ENCODE assay signal across 2 cellular contexts in genomic region chr5:27242258-27242626, GRCh38.
TF ChIP-seq lines count a peak whose summit lies in the region.

No MANE protein-coding gene starts in this region.

TF ChIP-seq in SK-N-SH, 30 proteins besides CTCF, POLR2A, EP300 and RAD21 (continued from another document):
- TF ChIP-seq ZBTB33 (IDR thresholded peaks at IDR 0.05; ENCODE audit: borderline replicate concordance, low read depth), result no peak
- no peak for TF ChIP-seq SMC3 (IDR thresholded peaks at IDR 0.05; ENCODE audit: low read depth, low read length)
- no peak for TF ChIP-seq MXI1 (IDR thresholded peaks at IDR 0.05; ENCODE audit: low read depth, low read length)
- TF ChIP-seq FOXM1 (IDR thresholded peaks at IDR 0.05; ENCODE audit: low read depth), result no peak
TF ChIP-seq in SK-N-SH: peak in this region for 0.

TF ChIP-seq in SK-N-SH treated with all-trans-retinoic acid at 6 μM for 48 hours, 23 proteins besides CTCF, POLR2A, EP300 and RAD21 (continued from another document):
- TF ChIP-seq TSHZ2 (CRISPR knock-in tag; IDR thresholded peaks at IDR 0.05) (no peak), PPARA (CRISPR knock-in tag; IDR thresholded peaks at IDR 0.05; ENCODE audit: borderline replicate concordance) (no peak), TOX (CRISPR knock-in tag; IDR thresholded peaks at IDR 0.05; ENCODE audit: borderline replicate concordance) (no peak), CREB5 (CRISPR knock-in tag; IDR thresholded peaks at IDR 0.05; ENCODE audit: low read depth) (no peak)
